Comparison of ENCODE assay signal across 8 cellular contexts in genomic region chr2:240433973-240434727, GRCh38. TPM values are rescaled to one million over a fixed set of nuclear protein-coding genes. Genes with fewer than 3 reads are reported as not detected.
DNase-seq lines count a peak whose midpoint lies in the region; ATAC-seq, FAIRE-seq and TF ChIP-seq lines count a peak whose summit lies in the region.

No MANE protein-coding gene starts in this region.

- H3K9me3 ChIP-seq in MM.1S (replicated peaks; ENCODE audit: insufficient read depth, low read length) (no peaks in the 10 kb centered on the region), GM12878 (replicated peaks; ENCODE audit: control insufficient read depth, insufficient read depth, low read length) (no peaks in the 10 kb centered on the region)

- DNase-seq in BJ (ENCODE audit: low read depth), result peak; percentile 86
- no peak for DNase-seq in MM.1S
- no peak for DNase-seq in GM12878 (ENCODE audit: low read depth, low spot score)
- DNase-seq in immature natural killer cell, result no peak
- DNase-seq in stimulated activated CD8-positive, alpha-beta memory T cell treated with anti-CD3 and anti-CD28 coated beads, Interleukin-4, amount 100 ng/mL, for 48 hours, result peak; percentile 51
- no peak for DNase-seq in GF-D8 (lab: John Stamatoyannopoulos, UW)
- DNase-seq in NCI-H526 treated with DMSO at 0.1 percent for 48 hours (lab: John Stamatoyannopoulos, UW), result no peak

- H3K27ac ChIP-seq in MM.1S (ENCODE audit: low read length), result no peak overlapping the region
- H3K27ac ChIP-seq in GM12878 (ENCODE audit: control insufficient read depth, insufficient read depth), result no peak overlapping the region

- H3K9me2 ChIP-seq in MM.1S (replicated peaks; ENCODE audit: insufficient read depth, low read length), result no peaks in the 10 kb centered on the region

- BruUV-seq in GM12878 (replicated peaks; lab: Mats Ljungman, UMichigan), result no TSS peak

- no peaks in the 10 kb centered on the region for H3K36me3 Mint-ChIP-seq in immature natural killer cell

- TF ChIP-seq EP300 in GM12878 (IDR thresholded peaks at IDR 0.05; ENCODE audit: borderline replicate concordance in 1 of 2, control insufficient read depth in 1 of 2, low read depth in 2 of 2, low read length in 2 of 2), result no peak

- H3K9ac ChIP-seq in MM.1S (ENCODE audit: low read length) (peak overlapping the region; percentile 50; the same call in 1 of the 2 replicates), GM12878 (ENCODE audit: control insufficient read depth, insufficient read depth, low read length) (no peak overlapping the region)

- H3K4me3 ChIP-seq in BJ (ENCODE audit: low read depth, low read length) (peak overlapping the region; percentile 70), MM.1S (ENCODE audit: low read length) (peak overlapping the region; percentile 60), GM12878 (no peak overlapping the region)

- no peak for TF ChIP-seq RAD21 in GM12878 (IDR thresholded peaks at IDR 0.05; ENCODE audit: insufficient read depth, low read depth, low read length)

- FAIRE-seq in GM12878 (lab: Jason Lieb, UNC), result no peak

- TF ChIP-seq POLR2A in GM12878 (IDR thresholded peaks at IDR 0.05; ENCODE audit: low read depth, low read length), result no peak

- SMC1A ChIA-PET in GM12878 (lab: Charles Lee; ENCODE audit: uncharacterized antibody, unreplicated experiment), result no interaction called here

- peaks cover 7% of the 10 kb centered on the region; the same call in 1 of the 2 replicates for H3K4me1 ChIP-seq in MM.1S (ENCODE audit: low read length)
- no peaks in the 10 kb centered on the region for H3K4me1 ChIP-seq in GM12878 (ENCODE audit: control insufficient read depth, insufficient read depth, low read length)

- H3K27me3 ChIP-seq in BJ (ENCODE audit: control insufficient read depth, insufficient read depth, low read length) (no peaks in the 10 kb centered on the region), MM.1S (replicated peaks; ENCODE audit: insufficient read depth, low read length) (peaks cover 19% of the 10 kb centered on the region), GM12878 (replicated peaks in 1 of 2; ENCODE audit: control insufficient read depth in 2 of 2, insufficient read depth in 2 of 2, low read length in 1 of 2) (peaks cover 7 to 17% of the 10 kb centered on the region in 2 experiments)

- H4K20me1 ChIP-seq in MM.1S (ENCODE audit: insufficient read depth, low read length) (no peaks in the 10 kb centered on the region), GM12878 (ENCODE audit: control insufficient read depth, insufficient read depth) (0 out of 2 replicates have a peak, but pooled peaks cover 2% of the 10 kb centered on the region)

- H3K36me3 ChIP-seq in BJ (ENCODE audit: control insufficient read depth, insufficient read depth, low read length), result no peaks in the 10 kb centered on the region; the same call in 1 of the 2 replicates
- H3K36me3 ChIP-seq in MM.1S (replicated peaks; ENCODE audit: insufficient read depth, low read length), result no peaks in the 10 kb centered on the region
- no peaks in the 10 kb centered on the region for H3K36me3 ChIP-seq in GM12878 (ENCODE audit: control insufficient read depth in 2 of 2, insufficient read depth in 2 of 2, low read length in 1 of 2)

- H3K27ac Mint-ChIP-seq in immature natural killer cell, result peak overlapping the region in 1 of 6 donors; percentile 22

- RAD21 ChIA-PET in GM12878 (lab: Charles Lee; ENCODE audit: unreplicated experiment), result no interaction called here

- 59% methylated on average over 16 of the region's 16 CpGs for WGBS in GM12878 (ENCODE audit: insufficient coverage, insufficient replicate concordance, low lambda C conversion rate, missing lambda C conversion rate)

- H3K4me3 Mint-ChIP-seq in immature natural killer cell, result peak overlapping the region; percentile 78 to 86 (median 78)

- H3K79me2 ChIP-seq in MM.1S (ENCODE audit: low read length) (no peaks in the 10 kb centered on the region), GM12878 (ENCODE audit: control insufficient read depth, insufficient read depth, low read length) (no peaks in the 10 kb centered on the region)

- H3K27me3 Mint-ChIP-seq in immature natural killer cell (ENCODE audit: low read depth in 3 of 3), result peaks cover 2 to 12% (median 9%) of the 10 kb centered on the region in 3 donors

- no peak for TF ChIP-seq CTCF in BJ (IDR thresholded peaks at IDR 0.05; ENCODE audit: insufficient read depth, low read depth, low read length)
- TF ChIP-seq CTCF in MM.1S (IDR thresholded peaks at IDR 0.05; ENCODE audit: low read length), result no peak
- no peak for TF ChIP-seq CTCF in GM12878 (IDR thresholded peaks at IDR 0.05 in 2 of 3, conservative IDR thresholded peaks at IDR 0.05 in 1 of 3; ENCODE audit: control insufficient read depth in 2 of 3, extremely low read depth in 1 of 3, insufficient read depth in 1 of 3, low read depth in 3 of 3, low read length in 3 of 3)

- H3F3A ChIP-seq in MM.1S (ENCODE audit: insufficient read depth, low read length), result no peaks in the 10 kb centered on the region

- no peak for ATAC-seq in GM12878
- no peak for ATAC-seq in HG02938 (IDR thresholded peaks at IDR 0.05; ENCODE audit: unreplicated experiment)

- intact Hi-C loops in GM12878 (cut with micrococcal nuclease; ENCODE audit: unreplicated experiment), result no loop called here

- POLR2A ChIA-PET in BJ (lab: Charles Lee), result interaction anchor here (0.6 kb wide), 1 partner anchor 206 kb away, joined by 4 read pairs; no protein-coding TSS in a partner anchor
- POLR2A ChIA-PET in GM12878 (lab: Charles Lee), result no interaction called here

- H3K4me1 Mint-ChIP-seq in immature natural killer cell, result peaks cover 5 to 7% of the 10 kb centered on the region in 2 donors

- CTCF ChIA-PET in BJ (lab: Yijun Ruan, JAX), result interaction anchor here (0.6 to 3.4 kb wide), 2 partner anchors 186 to 201 kb away, joined by 3 to 50 read pairs; no protein-coding TSS in a partner anchor
- CTCF ChIA-PET in GM12878 (lab: Yijun Ruan, JAX), result no interaction called here

- H3K9me3 Mint-ChIP-seq in immature natural killer cell, result no peaks in the 10 kb centered on the region

- in situ Hi-C loops in GM12878 (cut with MboI), result no loop called here

- H2AFZ ChIP-seq in MM.1S (ENCODE audit: low read length) (no peak overlapping the region), GM12878 (ENCODE audit: control insufficient read depth, low read depth, low read length) (no peak overlapping the region)

- H3K4me2 ChIP-seq in MM.1S (ENCODE audit: low read depth, low read length) (peak overlapping the region; percentile 89), GM12878 (ENCODE audit: control insufficient read depth, insufficient read depth) (peak overlapping the region; percentile 69; the same call in 1 of the 2 replicates)

TF ChIP-seq in GM12878, 131 proteins besides CTCF, POLR2A, EP300 and RAD21 (continues in another document):
- TF ChIP-seq POLR2AphosphoS5 (IDR thresholded peaks at IDR 0.05; ENCODE audit: low read length) (no peak), DPF2 (IDR thresholded peaks at IDR 0.05) (no peak), ZNF687 (IDR thresholded peaks at IDR 0.05) (no peak), POU2F2 (IDR thresholded peaks at IDR 0.05; ENCODE audit: borderline replicate concordance, low read depth, low read length) (no peak), YBX1 (IDR thresholded peaks at IDR 0.05) (no peak)

RNA-seq across cellular contexts. Expression of gene GPC1, which starts 1.3 kb away (rescaled TPM):
- polyA plus RNA-seq in BJ (2011; rRNA removed) (62.9 and 126 TPM in 2 replicates), GM12878 (2011; rRNA removed) (0.07 and 0.26 TPM in 2 replicates), GM12878 (2014; fragmentation: Illumina TruSeq; extraction: Trizol) (0.09 TPM in 1 of 2 replicates, not detected in the other), GM12878 (2014; fragmentation: Nextera tagmentation; extraction: Ambion mirVana) (not detected), GM12878 (2014; rRNA removed) (0.06 and 0.22 TPM in 2 replicates), GM12878 (2016; fragmentation: Nextera tagmentation; extraction: Ambion mirVana) (under 1 TPM; 0.14 to 0.48 TPM), immature natural killer cell (not detected)
- 50.6 and 63.2 TPM in 2 replicates for polyA minus RNA-seq in BJ (2011; rRNA and poly(A)+ RNA removed)
- 0.22 and 0.40 TPM in 2 replicates for total RNA-seq in GM12878 (2013; cell fraction: nucleolus; rRNA removed)
- total RNA-seq in GM12878 (2014; rRNA removed) (0.23 TPM in 1 of 2 replicates, not detected in the other), GM12878 (2014; rRNA removed; fragmentation: Illumina TruSeq; extraction: Trizol) (0.14 TPM in 1 of 2 replicates, not detected in the other), GM12878 (2021) (0.45 and 0.77 TPM in 2 replicates)
- not detected for polyA plus RNA-seq in GM12878 (2011; ENCODE audit: low read depth)
- polyA plus RNA-seq in GM12878 (2011; cell fraction: cytosol; rRNA removed), result 0.16 and 0.23 TPM in 2 replicates
- 0.61 and 0.64 TPM in 2 replicates for polyA plus RNA-seq in GM12878 (2011; cell fraction: nucleus; rRNA removed)
- 0.39 and 0.60 TPM in 2 replicates for polyA plus RNA-seq in GM12878 (2012)
- 0.41 and 0.51 TPM in 2 replicates for polyA minus RNA-seq in GM12878 (2011; rRNA and poly(A)+ RNA removed)
- polyA minus RNA-seq in GM12878 (2011; cell fraction: cytosol; rRNA and poly(A)+ RNA removed), result 0.53 and 0.94 TPM in 2 replicates
- polyA minus RNA-seq in GM12878 (2011; cell fraction: nucleus; rRNA and poly(A)+ RNA removed), result 0.97 and 1.4 TPM in 2 replicates

Comparison
In these comparisons a context has a peak if more than half of its experiments do, and no peak if none do; other contexts are left out.
1. DNase-seq: peak in BJ (single experiment) and stimulated activated CD8-positive, alpha-beta memory T cell treated with anti-CD3 and anti-CD28 coated beads, Interleukin-4, amount 100 ng/mL, for 48 hours (single experiment); none in MM.1S (single experiment), GM12878 (single experiment), immature natural killer cell (0 of 3), GF-D8 (single experiment) and NCI-H526 treated with DMSO at 0.1 percent for 48 hours (single experiment).
2. RNA of gene GPC1, which starts 1.3 kb away (polyA plus RNA-seq): 62.9 to 126 TPM in BJ; 0.06 to 0.64 TPM in GM12878 and not detected in immature natural killer cell; every median in the first group is over 10 times any median in the second.